ENCODE assay signal across 2 cellular contexts in genomic region chr5:139787568-139788293, GRCh38.
TF ChIP-seq lines count a peak whose summit lies in the region.

No MANE protein-coding gene starts in this region.

TF ChIP-seq in A549, 52 proteins besides CTCF, POLR2A, EP300 and RAD21 (continued from another document):
- TF ChIP-seq E2F6 (IDR thresholded peaks at IDR 0.05; ENCODE audit: borderline replicate concordance, low read depth), result peak; percentile 49; the same call in 1 of the 2 replicates
- TF ChIP-seq CHD2 (IDR thresholded peaks at IDR 0.05; ENCODE audit: low read length, partially characterized antibody), result peak; percentile 58
- TF ChIP-seq JUNB (IDR thresholded peaks at IDR 0.05), result no peak
- no peak for TF ChIP-seq TP53 (CRISPR knock-in tag; IDR thresholded peaks at IDR 0.05)
- TF ChIP-seq JUN (IDR thresholded peaks at IDR 0.05), result peak in 1 of 2 experiments; percentile 22; a peak in 1 of 5 replicates
- peak; percentile 63 for TF ChIP-seq REST (IDR thresholded peaks at IDR 0.05)

TF ChIP-seq in HepG2, 621 proteins besides CTCF, POLR2A, EP300 and RAD21 (continued from another document and continues in another):
- TF ChIP-seq ZNF512B (CRISPR knock-in tag; IDR thresholded peaks at IDR 0.05; ENCODE audit: borderline replicate concordance), result no peak
- TF ChIP-seq MYPOP (CRISPR knock-in tag; IDR thresholded peaks at IDR 0.05), result peak; percentile 65; the same call in 1 of the 2 replicates
- 0 out of 2 replicates have a peak, but pooled peaks have one; percentile 23 for TF ChIP-seq ZNF891 (CRISPR knock-in tag; IDR thresholded peaks at IDR 0.05)
- peak; percentile 74; the same call in 1 of the 2 replicates for TF ChIP-seq ZNF547 (CRISPR knock-in tag; IDR thresholded peaks at IDR 0.05)
- TF ChIP-seq HMGXB4 (CRISPR knock-in tag; IDR thresholded peaks at IDR 0.05; ENCODE audit: borderline replicate concordance in 1 of 2, low read depth in 1 of 2), result peak; percentile 75 to 88
- no peak for TF ChIP-seq ZNF101 (CRISPR knock-in tag; IDR thresholded peaks at IDR 0.05; ENCODE audit: borderline replicate concordance, low read depth)
- TF ChIP-seq ATF7-NPFF (CRISPR knock-in tag; IDR thresholded peaks at IDR 0.05; ENCODE audit: low read depth), result peak; percentile 48; the same call in 1 of the 2 replicates
- TF ChIP-seq GATAD2A (CRISPR knock-in tag; IDR thresholded peaks at IDR 0.05), result 0 out of 2 replicates have a peak, but pooled peaks have one; percentile 9
- no peak for TF ChIP-seq ZC3H4 (CRISPR knock-in tag; IDR thresholded peaks at IDR 0.05; ENCODE audit: borderline replicate concordance)
- TF ChIP-seq ZBTB33 (CRISPR knock-in tag; IDR thresholded peaks at IDR 0.05), result peak; percentile 57; the same call in 1 of the 2 replicates
- no peak for TF ChIP-seq ZBED4 (CRISPR knock-in tag; IDR thresholded peaks at IDR 0.05; ENCODE audit: borderline replicate concordance)
- TF ChIP-seq HNF1B (CRISPR knock-in tag; IDR thresholded peaks at IDR 0.05), result peak; percentile 81
- TF ChIP-seq ZFY (CRISPR knock-in tag; IDR thresholded peaks at IDR 0.05), result 0 out of 2 replicates have a peak, but pooled peaks have one; percentile 35
- TF ChIP-seq ZBTB8A (CRISPR knock-in tag; IDR thresholded peaks at IDR 0.05; ENCODE audit: borderline replicate concordance, low read depth), result no peak
- no peak for TF ChIP-seq CCAR2 (optimal IDR thresholded peaks at IDR 0.05; ENCODE audit: low read depth, low read length)
- no peak for TF ChIP-seq SIN3A (IDR thresholded peaks at IDR 0.05; ENCODE audit: borderline replicate concordance, low read depth, low read length)
- no peak for TF ChIP-seq NCOA5 (CRISPR knock-in tag; IDR thresholded peaks at IDR 0.05)
- TF ChIP-seq ZSCAN25 (CRISPR knock-in tag; IDR thresholded peaks at IDR 0.05), result no peak
- peak; percentile 33 for TF ChIP-seq YY1 (IDR thresholded peaks at IDR 0.05; ENCODE audit: insufficient read depth, insufficient replicate concordance, low read depth, low read length)
- peak; percentile 24 for TF ChIP-seq ZNF883 (CRISPR knock-in tag; IDR thresholded peaks at IDR 0.05; ENCODE audit: not compliant biosample characterization)
- TF ChIP-seq YEATS2 (CRISPR knock-in tag; IDR thresholded peaks at IDR 0.05; ENCODE audit: borderline replicate concordance), result 0 out of 2 replicates have a peak, but pooled peaks have one; percentile 23
- TF ChIP-seq MIER3 (CRISPR knock-in tag; IDR thresholded peaks at IDR 0.05; ENCODE audit: borderline replicate concordance), result no peak
- no peak for TF ChIP-seq NAIF1 (CRISPR knock-in tag; IDR thresholded peaks at IDR 0.05; ENCODE audit: borderline replicate concordance)
- no peak for TF ChIP-seq ZNF704 (CRISPR knock-in tag; IDR thresholded peaks at IDR 0.05; ENCODE audit: borderline replicate concordance)
- peak; percentile 53; the same call in 1 of the 2 replicates for TF ChIP-seq GFI1 (CRISPR knock-in tag; IDR thresholded peaks at IDR 0.05; ENCODE audit: borderline replicate concordance)
- peak; percentile 96 for TF ChIP-seq STAG1 (CRISPR knock-in tag; IDR thresholded peaks at IDR 0.05)
- TF ChIP-seq ZC3H13 (CRISPR knock-in tag; IDR thresholded peaks at IDR 0.05), result 0 out of 2 replicates have a peak, but pooled peaks have one; percentile 53
- no peak for TF ChIP-seq HNRNPL (IDR thresholded peaks at IDR 0.05; ENCODE audit: low read depth, low read length)
- peak; percentile 63; the same call in 1 of the 2 replicates for TF ChIP-seq ZNF619 (CRISPR knock-in tag; IDR thresholded peaks at IDR 0.05)
- TF ChIP-seq THAP11 (CRISPR knock-in tag; IDR thresholded peaks at IDR 0.05), result 0 out of 2 replicates have a peak, but pooled peaks have one; percentile 16
- TF ChIP-seq ZNF556 (CRISPR knock-in tag; IDR thresholded peaks at IDR 0.05; ENCODE audit: borderline replicate concordance), result peak; percentile 40; the same call in 1 of the 2 replicates
- no peak for TF ChIP-seq ZNF296 (CRISPR knock-in tag; conservative IDR thresholded peaks at IDR 0.05)
- no peak; a peak in 1 of 4 replicates for TF ChIP-seq ATF4 (CRISPR knock-in tag; IDR thresholded peaks at IDR 0.05)
- peak; percentile 71 for TF ChIP-seq RBM39 (IDR thresholded peaks at IDR 0.05; ENCODE audit: low read depth, low read length, poor library complexity, severe bottlenecking)
- peak; percentile 62 for TF ChIP-seq ZNF687 (CRISPR knock-in tag; IDR thresholded peaks at IDR 0.05)
- TF ChIP-seq PCBP1 (IDR thresholded peaks at IDR 0.05; ENCODE audit: borderline replicate concordance, low read depth, low read length), result 0 out of 2 replicates have a peak, but pooled peaks have one; percentile 16
- no peak for TF ChIP-seq ARNT (IDR thresholded peaks at IDR 0.05)
